In the genomic region with DNA sequence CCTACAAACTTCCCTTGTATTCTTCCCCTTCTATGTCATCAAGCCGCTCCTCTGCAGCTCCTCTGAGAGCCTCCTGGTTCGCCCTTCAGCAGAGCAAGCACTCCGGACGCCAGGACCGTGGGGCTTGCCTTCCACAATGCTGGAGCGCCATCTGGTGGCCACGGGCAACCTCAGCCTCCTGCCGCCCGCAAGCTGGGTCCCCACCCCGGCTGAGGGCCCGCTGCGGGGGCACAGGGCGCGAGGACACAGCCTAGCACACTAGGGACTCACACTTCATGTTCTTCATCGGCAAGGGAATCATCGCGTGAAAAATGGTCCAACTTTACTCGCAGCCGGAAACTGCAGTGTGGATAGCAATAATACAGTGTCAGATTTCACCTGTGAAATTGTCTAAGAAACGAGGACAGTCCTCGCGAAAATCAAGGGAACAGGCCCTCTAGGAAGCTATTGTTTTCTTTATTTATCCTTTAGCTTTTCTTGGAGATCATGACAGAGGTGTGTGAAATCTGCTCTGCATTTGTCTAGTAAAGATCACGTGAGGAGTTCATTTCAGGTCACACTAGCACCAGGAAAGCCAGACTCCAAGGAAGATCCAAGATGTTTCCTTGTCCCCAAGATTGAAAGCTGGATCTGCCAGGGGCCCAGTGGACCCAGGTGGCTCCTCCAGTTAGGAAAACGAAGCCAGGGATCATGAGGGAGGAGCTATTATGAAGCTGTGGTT, we compare ENCODE assay signal across 1 cellular context.
TF ChIP-seq lines count a peak whose summit lies in the region.

No MANE protein-coding gene starts in this region.

TF ChIP-seq in H1, 55 proteins besides CTCF, POLR2A, EP300 and RAD21:
- TF ChIP-seq KDM4A (IDR thresholded peaks at IDR 0.05; ENCODE audit: low read depth, low read length, severe bottlenecking) (no peak), CEBPB (IDR thresholded peaks at IDR 0.05; ENCODE audit: low read depth, low read length) (no peak), POLR2AphosphoS5 (IDR thresholded peaks at IDR 0.05; ENCODE audit: low read depth, low read length) (no peak), GABPA (IDR thresholded peaks at IDR 0.05; ENCODE audit: borderline replicate concordance, insufficient read depth, low read length) (peak; percentile 74), TAF7 (optimal IDR thresholded peaks at IDR 0.05; ENCODE audit: borderline replicate concordance, low read depth, low read length) (peak; percentile 50), CBX5 (IDR thresholded peaks at IDR 0.05; ENCODE audit: low read depth, low read length) (no peak), BACH1 (IDR thresholded peaks at IDR 0.05; ENCODE audit: low read length) (peak; percentile 49; the same call in 1 of the 2 replicates), TCF12 (IDR thresholded peaks at IDR 0.05; ENCODE audit: low read depth, low read length) (0 out of 2 replicates have a peak, but pooled peaks have one; percentile 36), CREB1 (IDR thresholded peaks at IDR 0.05) (no peak)
- TF ChIP-seq, protein P1, sequence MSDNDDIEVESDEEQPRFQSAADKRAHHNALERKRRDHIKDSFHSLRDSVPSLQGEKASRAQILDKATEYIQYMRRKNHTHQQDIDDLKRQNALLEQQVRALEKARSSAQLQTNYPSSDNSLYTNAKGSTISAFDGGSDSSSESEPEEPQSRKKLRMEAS (IDR thresholded peaks at IDR 0.05) = 0 out of 2 replicates have a peak, but pooled peaks have one; percentile 50
- TF ChIP-seq, protein P2, sequence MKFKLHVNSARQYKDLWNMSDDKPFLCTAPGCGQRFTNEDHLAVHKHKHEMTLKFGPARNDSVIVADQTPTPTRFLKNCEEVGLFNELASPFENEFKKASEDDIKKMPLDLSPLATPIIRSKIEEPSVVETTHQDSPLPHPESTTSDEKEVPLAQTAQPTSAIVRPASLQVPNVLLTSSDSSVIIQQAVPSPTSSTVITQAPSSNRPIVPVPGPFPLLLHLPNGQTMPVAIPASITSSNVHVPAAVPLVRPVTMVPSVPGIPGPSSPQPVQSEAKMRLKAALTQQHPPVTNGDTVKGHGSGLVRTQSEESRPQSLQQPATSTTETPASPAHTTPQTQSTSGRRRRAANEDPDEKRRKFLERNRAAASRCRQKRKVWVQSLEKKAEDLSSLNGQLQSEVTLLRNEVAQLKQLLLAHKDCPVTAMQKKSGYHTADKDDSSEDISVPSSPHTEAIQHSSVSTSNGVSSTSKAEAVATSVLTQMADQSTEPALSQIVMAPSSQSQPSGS (IDR thresholded peaks at IDR 0.05; ENCODE audit: low read length) = no peak
- TF ChIP-seq, protein P3, sequence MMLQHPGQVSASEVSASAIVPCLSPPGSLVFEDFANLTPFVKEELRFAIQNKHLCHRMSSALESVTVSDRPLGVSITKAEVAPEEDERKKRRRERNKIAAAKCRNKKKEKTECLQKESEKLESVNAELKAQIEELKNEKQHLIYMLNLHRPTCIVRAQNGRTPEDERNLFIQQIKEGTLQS (IDR thresholded peaks at IDR 0.05; ENCODE audit: insufficient read depth, low read depth, low read length) = peak; percentile 34; the same call in 1 of the 2 replicates
